Comparison of ENCODE assay signal across 1 cellular context in the genomic region with DNA sequence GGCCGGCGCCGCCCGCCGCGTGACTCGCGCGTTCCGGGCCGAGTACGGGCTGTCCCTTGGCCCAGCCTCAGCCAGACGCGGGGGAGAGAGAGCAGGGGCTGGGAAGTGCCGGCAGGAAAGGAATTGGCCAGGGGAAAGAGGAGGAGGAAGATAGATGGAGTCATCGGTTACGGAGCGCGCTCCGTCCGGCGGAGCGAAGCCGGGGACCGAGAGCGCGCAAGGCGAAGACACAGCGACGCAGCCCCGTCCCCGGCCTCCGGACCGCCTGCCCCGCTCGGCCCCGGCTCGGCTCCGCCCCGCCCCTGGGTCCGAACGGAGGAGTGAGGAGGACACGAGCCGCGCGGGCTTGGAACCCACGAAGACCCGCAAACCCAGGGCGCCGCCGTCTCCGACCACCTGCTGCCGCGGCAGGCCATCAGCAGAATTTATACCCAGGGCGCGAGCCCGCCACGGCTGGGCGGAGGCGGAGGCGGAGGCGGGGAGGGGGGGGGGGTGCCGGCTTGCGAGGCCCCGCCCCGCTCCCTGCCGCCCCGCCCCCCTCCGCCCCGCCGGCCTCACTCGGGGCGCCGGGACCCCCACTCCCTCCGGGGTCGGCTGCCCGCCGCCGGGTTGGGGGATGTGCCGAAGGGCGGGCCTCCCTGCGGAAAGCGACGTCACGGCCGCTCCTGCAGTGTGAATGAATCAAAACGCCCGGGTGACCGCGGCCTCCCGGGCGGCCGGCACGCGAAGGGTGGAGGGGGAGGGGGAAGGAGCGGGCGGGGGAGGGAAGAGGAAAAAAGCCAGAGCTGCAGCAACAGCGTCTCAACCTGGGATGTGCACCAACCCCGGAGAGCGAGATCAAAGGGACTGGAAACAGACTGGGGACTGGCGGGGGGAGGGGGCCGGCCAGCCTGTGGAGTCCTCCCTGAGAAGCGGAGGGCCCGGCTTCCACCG.
A peak's percentile ranks its signal among the peaks of the same experiment; 100 is the strongest.
TF ChIP-seq lines count a peak whose summit lies in the region.

A gene (plus strand): TSS at position 782 of the 933 bp plus-strand sequence. CDS start 266 bp downstream, outside the sequence.

TF ChIP-seq in WTC11, 78 proteins besides CTCF, POLR2A, EP300 and RAD21 (continued from another document and continues in another):
- TF ChIP-seq, protein P1, sequence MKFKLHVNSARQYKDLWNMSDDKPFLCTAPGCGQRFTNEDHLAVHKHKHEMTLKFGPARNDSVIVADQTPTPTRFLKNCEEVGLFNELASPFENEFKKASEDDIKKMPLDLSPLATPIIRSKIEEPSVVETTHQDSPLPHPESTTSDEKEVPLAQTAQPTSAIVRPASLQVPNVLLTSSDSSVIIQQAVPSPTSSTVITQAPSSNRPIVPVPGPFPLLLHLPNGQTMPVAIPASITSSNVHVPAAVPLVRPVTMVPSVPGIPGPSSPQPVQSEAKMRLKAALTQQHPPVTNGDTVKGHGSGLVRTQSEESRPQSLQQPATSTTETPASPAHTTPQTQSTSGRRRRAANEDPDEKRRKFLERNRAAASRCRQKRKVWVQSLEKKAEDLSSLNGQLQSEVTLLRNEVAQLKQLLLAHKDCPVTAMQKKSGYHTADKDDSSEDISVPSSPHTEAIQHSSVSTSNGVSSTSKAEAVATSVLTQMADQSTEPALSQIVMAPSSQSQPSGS (CRISPR knock-in tag; IDR thresholded peaks at IDR 0.05; ENCODE audit: borderline replicate concordance, low read depth) = no peak
- TF ChIP-seq ZNF396 (CRISPR knock-in tag; IDR thresholded peaks at IDR 0.05; ENCODE audit: borderline replicate concordance) (no peak), NFYB (CRISPR knock-in tag; conservative IDR thresholded peaks at IDR 0.05; ENCODE audit: low read depth) (no peak), ZNF138 (CRISPR knock-in tag; conservative IDR thresholded peaks at IDR 0.05) (0 out of 2 replicates have a peak, but pooled peaks have one; percentile 2), ZNF232 (CRISPR knock-in tag; IDR thresholded peaks at IDR 0.05) (0 out of 2 replicates have a peak, but pooled peaks have one; percentile 48), SMAD3 (CRISPR knock-in tag; IDR thresholded peaks at IDR 0.05; ENCODE audit: borderline replicate concordance) (0 out of 2 replicates have a peak, but pooled peaks have one; percentile 13), NR1H2 (CRISPR knock-in tag; IDR thresholded peaks at IDR 0.05) (no peak), CBFB (CRISPR knock-in tag; IDR thresholded peaks at IDR 0.05; ENCODE audit: low read depth) (no peak), ZNF263 (CRISPR knock-in tag; IDR thresholded peaks at IDR 0.05; ENCODE audit: low read depth) (0 out of 2 replicates have a peak, but pooled peaks have one; percentile 59), ZNF671 (CRISPR knock-in tag; IDR thresholded peaks at IDR 0.05) (no peak), GABPB1 (CRISPR knock-in tag; IDR thresholded peaks at IDR 0.05) (no peak), PRRX2 (CRISPR knock-in tag; IDR thresholded peaks at IDR 0.05) (no peak), ZBTB21 (CRISPR knock-in tag; IDR thresholded peaks at IDR 0.05; ENCODE audit: borderline replicate concordance) (no peak), IRF2 (CRISPR knock-in tag; IDR thresholded peaks at IDR 0.05; ENCODE audit: borderline replicate concordance, low read depth) (no peak), NFE2L1 (CRISPR knock-in tag; IDR thresholded peaks at IDR 0.05) (no peak), SP1 (CRISPR knock-in tag; conservative IDR thresholded peaks at IDR 0.05) (peak; percentile 18; the same call in 1 of the 2 replicates), JUN (CRISPR knock-in tag; IDR thresholded peaks at IDR 0.05) (no peak), FOXK1 (CRISPR knock-in tag; IDR thresholded peaks at IDR 0.05) (no peak), HMGA2 (CRISPR knock-in tag; IDR thresholded peaks at IDR 0.05) (no peak)
- TF ChIP-seq, protein P2, sequence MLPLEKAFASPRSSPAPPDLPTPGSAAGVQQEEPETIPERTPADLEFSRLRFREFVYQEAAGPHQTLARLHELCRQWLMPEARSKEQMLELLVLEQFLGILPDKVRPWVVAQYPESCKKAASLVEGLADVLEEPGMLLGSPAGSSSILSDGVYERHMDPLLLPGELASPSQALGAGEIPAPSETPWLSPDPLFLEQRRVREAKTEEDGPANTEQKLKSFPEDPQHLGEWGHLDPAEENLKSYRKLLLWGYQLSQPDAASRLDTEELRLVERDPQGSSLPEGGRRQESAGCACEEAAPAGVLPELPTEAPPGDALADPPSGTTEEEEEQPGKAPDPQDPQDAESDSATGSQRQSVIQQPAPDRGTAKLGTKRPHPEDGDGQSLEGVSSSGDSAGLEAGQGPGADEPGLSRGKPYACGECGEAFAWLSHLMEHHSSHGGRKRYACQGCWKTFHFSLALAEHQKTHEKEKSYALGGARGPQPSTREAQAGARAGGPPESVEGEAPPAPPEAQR (CRISPR knock-in tag; IDR thresholded peaks at IDR 0.05) = no peak
- TF ChIP-seq, protein P3, sequence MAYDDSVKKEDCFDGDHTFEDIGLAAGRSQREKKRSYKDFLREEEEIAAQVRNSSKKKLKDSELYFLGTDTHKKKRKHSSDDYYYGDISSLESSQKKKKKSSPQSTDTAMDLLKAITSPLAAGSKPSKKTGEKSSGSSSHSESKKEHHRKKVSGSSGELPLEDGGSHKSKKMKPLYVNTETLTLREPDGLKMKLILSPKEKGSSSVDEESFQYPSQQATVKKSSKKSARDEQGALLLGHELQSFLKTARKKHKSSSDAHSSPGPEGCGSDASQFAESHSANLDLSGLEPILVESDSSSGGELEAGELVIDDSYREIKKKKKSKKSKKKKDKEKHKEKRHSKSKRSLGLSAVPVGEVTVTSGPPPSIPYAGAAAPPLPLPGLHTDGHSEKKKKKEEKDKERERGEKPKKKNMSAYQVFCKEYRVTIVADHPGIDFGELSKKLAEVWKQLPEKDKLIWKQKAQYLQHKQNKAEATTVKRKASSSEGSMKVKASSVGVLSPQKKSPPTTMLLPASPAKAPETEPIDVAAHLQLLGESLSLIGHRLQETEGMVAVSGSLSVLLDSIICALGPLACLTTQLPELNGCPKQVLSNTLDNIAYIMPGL (CRISPR knock-in tag; IDR thresholded peaks at IDR 0.05) = peak; percentile 31; the same call in 1 of the 2 replicates
- TF ChIP-seq, protein P4, sequence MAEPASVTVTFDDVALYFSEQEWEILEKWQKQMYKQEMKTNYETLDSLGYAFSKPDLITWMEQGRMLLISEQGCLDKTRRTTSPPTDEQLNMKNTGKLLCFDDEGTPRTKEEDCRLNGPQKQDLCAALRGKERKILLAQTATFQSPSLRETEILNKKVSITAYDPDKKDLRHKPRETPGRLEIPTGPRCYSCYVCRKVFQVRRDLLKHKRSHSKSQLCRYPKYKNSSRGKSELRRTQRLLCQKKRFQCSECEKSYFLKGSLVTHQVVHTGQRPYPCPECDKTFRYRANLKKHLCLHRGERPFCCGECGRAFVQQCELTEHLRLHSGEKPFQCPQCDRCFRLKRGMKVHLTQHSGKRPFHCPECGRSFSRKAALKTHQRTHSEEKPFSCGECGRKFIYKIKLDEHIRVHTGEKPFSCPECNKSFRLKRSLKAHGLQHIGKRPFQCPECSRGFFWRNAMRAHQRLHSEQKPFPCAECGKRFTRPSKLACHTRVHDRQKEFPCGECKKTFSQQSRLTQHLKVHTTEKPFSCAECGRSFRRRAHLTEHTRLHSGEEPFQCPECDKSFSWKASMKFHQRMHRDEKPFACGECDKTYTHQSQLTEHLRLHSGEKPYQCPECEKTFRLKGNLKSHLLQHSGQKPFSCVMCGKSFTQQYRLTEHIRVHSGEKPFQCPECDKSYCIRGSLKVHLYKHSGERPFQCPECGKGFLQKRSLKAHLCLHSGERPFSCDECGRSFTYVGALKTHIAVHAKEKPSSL (CRISPR knock-in tag; conservative IDR thresholded peaks at IDR 0.05) = no peak
- TF ChIP-seq, protein P5, sequence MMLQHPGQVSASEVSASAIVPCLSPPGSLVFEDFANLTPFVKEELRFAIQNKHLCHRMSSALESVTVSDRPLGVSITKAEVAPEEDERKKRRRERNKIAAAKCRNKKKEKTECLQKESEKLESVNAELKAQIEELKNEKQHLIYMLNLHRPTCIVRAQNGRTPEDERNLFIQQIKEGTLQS (CRISPR knock-in tag; conservative IDR thresholded peaks at IDR 0.05) = no peak
- TF ChIP-seq, protein P6, sequence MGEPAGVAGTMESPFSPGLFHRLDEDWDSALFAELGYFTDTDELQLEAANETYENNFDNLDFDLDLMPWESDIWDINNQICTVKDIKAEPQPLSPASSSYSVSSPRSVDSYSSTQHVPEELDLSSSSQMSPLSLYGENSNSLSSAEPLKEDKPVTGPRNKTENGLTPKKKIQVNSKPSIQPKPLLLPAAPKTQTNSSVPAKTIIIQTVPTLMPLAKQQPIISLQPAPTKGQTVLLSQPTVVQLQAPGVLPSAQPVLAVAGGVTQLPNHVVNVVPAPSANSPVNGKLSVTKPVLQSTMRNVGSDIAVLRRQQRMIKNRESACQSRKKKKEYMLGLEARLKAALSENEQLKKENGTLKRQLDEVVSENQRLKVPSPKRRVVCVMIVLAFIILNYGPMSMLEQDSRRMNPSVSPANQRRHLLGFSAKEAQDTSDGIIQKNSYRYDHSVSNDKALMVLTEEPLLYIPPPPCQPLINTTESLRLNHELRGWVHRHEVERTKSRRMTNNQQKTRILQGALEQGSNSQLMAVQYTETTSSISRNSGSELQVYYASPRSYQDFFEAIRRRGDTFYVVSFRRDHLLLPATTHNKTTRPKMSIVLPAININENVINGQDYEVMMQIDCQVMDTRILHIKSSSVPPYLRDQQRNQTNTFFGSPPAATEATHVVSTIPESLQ (CRISPR knock-in tag; IDR thresholded peaks at IDR 0.05) = no peak
- TF ChIP-seq, protein P7, sequence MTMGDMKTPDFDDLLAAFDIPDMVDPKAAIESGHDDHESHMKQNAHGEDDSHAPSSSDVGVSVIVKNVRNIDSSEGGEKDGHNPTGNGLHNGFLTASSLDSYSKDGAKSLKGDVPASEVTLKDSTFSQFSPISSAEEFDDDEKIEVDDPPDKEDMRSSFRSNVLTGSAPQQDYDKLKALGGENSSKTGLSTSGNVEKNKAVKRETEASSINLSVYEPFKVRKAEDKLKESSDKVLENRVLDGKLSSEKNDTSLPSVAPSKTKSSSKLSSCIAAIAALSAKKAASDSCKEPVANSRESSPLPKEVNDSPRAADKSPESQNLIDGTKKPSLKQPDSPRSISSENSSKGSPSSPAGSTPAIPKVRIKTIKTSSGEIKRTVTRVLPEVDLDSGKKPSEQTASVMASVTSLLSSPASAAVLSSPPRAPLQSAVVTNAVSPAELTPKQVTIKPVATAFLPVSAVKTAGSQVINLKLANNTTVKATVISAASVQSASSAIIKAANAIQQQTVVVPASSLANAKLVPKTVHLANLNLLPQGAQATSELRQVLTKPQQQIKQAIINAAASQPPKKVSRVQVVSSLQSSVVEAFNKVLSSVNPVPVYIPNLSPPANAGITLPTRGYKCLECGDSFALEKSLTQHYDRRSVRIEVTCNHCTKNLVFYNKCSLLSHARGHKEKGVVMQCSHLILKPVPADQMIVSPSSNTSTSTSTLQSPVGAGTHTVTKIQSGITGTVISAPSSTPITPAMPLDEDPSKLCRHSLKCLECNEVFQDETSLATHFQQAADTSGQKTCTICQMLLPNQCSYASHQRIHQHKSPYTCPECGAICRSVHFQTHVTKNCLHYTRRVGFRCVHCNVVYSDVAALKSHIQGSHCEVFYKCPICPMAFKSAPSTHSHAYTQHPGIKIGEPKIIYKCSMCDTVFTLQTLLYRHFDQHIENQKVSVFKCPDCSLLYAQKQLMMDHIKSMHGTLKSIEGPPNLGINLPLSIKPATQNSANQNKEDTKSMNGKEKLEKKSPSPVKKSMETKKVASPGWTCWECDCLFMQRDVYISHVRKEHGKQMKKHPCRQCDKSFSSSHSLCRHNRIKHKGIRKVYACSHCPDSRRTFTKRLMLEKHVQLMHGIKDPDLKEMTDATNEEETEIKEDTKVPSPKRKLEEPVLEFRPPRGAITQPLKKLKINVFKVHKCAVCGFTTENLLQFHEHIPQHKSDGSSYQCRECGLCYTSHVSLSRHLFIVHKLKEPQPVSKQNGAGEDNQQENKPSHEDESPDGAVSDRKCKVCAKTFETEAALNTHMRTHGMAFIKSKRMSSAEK (CRISPR knock-in tag; IDR thresholded peaks at IDR 0.05; ENCODE audit: borderline replicate concordance) = no peak
- TF ChIP-seq, protein P8, sequence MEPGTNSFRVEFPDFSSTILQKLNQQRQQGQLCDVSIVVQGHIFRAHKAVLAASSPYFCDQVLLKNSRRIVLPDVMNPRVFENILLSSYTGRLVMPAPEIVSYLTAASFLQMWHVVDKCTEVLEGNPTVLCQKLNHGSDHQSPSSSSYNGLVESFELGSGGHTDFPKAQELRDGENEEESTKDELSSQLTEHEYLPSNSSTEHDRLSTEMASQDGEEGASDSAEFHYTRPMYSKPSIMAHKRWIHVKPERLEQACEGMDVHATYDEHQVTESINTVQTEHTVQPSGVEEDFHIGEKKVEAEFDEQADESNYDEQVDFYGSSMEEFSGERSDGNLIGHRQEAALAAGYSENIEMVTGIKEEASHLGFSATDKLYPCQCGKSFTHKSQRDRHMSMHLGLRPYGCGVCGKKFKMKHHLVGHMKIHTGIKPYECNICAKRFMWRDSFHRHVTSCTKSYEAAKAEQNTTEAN (CRISPR knock-in tag; IDR thresholded peaks at IDR 0.05) = no peak
- TF ChIP-seq, protein P9, sequence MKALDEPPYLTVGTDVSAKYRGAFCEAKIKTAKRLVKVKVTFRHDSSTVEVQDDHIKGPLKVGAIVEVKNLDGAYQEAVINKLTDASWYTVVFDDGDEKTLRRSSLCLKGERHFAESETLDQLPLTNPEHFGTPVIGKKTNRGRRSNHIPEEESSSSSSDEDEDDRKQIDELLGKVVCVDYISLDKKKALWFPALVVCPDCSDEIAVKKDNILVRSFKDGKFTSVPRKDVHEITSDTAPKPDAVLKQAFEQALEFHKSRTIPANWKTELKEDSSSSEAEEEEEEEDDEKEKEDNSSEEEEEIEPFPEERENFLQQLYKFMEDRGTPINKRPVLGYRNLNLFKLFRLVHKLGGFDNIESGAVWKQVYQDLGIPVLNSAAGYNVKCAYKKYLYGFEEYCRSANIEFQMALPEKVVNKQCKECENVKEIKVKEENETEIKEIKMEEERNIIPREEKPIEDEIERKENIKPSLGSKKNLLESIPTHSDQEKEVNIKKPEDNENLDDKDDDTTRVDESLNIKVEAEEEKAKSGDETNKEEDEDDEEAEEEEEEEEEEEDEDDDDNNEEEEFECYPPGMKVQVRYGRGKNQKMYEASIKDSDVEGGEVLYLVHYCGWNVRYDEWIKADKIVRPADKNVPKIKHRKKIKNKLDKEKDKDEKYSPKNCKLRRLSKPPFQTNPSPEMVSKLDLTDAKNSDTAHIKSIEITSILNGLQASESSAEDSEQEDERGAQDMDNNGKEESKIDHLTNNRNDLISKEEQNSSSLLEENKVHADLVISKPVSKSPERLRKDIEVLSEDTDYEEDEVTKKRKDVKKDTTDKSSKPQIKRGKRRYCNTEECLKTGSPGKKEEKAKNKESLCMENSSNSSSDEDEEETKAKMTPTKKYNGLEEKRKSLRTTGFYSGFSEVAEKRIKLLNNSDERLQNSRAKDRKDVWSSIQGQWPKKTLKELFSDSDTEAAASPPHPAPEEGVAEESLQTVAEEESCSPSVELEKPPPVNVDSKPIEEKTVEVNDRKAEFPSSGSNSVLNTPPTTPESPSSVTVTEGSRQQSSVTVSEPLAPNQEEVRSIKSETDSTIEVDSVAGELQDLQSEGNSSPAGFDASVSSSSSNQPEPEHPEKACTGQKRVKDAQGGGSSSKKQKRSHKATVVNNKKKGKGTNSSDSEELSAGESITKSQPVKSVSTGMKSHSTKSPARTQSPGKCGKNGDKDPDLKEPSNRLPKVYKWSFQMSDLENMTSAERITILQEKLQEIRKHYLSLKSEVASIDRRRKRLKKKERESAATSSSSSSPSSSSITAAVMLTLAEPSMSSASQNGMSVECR (CRISPR knock-in tag; IDR thresholded peaks at IDR 0.05; ENCODE audit: borderline replicate concordance) = no peak
- TF ChIP-seq, protein P10, sequence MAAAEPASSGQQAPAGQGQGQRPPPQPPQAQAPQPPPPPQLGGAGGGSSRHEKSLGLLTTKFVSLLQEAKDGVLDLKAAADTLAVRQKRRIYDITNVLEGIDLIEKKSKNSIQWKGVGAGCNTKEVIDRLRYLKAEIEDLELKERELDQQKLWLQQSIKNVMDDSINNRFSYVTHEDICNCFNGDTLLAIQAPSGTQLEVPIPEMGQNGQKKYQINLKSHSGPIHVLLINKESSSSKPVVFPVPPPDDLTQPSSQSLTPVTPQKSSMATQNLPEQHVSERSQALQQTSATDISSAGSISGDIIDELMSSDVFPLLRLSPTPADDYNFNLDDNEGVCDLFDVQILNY (CRISPR knock-in tag; IDR thresholded peaks at IDR 0.05) = 0 out of 2 replicates have a peak, but pooled peaks have one; percentile 38
